Comparison of ENCODE assay signal across 20 cellular contexts in genomic region chr17:77853208-77853977, GRCh38.
"Had no signal": no experiment of that assay in that cellular context is flagged by ENCODE, and none has a peak within 500 bp of the region (broad histone marks: within the 10 kb centered on the region; RNA-seq: fewer than 3 reads in every experiment).

No MANE protein-coding gene starts in this region.

- H3K36me3 ChIP-seq: colonic mucosa, right lobe of liver, thoracic aorta, transverse colon had no signal

- H3K27ac ChIP-seq: colonic mucosa, foreskin keratinocyte, hepatocyte, parathyroid adenoma, psoas muscle, right lobe of liver, thoracic aorta, transverse colon had no signal

- H3K9me3 Mint-ChIP-seq: neural crest cell had no signal

- ATAC-seq: foreskin keratinocyte; left colon; mucosa of descending colon; natural killer cell; right lobe of liver; stimulated activated naive B cell treated with anti-CD40 and anti-IgM and Interleukin-4, amounts not matched to agents 10 μg/mL and 1 μg/mL and 100 μg/mL, for 72 hours; stimulated activated naive CD8-positive, alpha-beta T cell treated with anti-CD3 and anti-CD28 coated beads, Interleukin-15, amount 100 ng/mL, for 72 hours had no signal

- H3K4me3 ChIP-seq: colonic mucosa, hepatocyte, mucosa of descending colon, psoas muscle, right lobe of liver, thoracic aorta, transverse colon had no signal

- H3K36me3 Mint-ChIP-seq: natural killer cell; stimulated activated naive B cell treated with anti-CD40 and anti-IgM and Interleukin-4, amounts not matched to agents 10 μg/mL and 1 μg/mL and 100 μg/mL, for 72 hours had no signal

- H3K4me3 Mint-ChIP-seq: natural killer cell; neural crest cell; stimulated activated naive B cell treated with anti-CD40 and anti-IgM and Interleukin-4, amounts not matched to agents 10 μg/mL and 1 μg/mL and 100 μg/mL, for 72 hours; stimulated activated naive CD8-positive, alpha-beta T cell treated with anti-CD3 and anti-CD28 coated beads, Interleukin-15, amount 100 ng/mL, for 72 hours had no signal

- H3K27me3 ChIP-seq: colonic mucosa, hepatocyte, right lobe of liver, transverse colon had no signal

- H3K27me3 Mint-ChIP-seq: stimulated activated naive CD8-positive, alpha-beta T cell treated with anti-CD3 and anti-CD28 coated beads, Interleukin-15, amount 100 ng/mL, for 72 hours had no signal

- H3K4me1 ChIP-seq: colonic mucosa, foreskin keratinocyte, parathyroid adenoma, psoas muscle, right lobe of liver, transverse colon had no signal

- H3K4me1 Mint-ChIP-seq: neural crest cell had no signal

- H3K9me3 ChIP-seq: colonic mucosa, mucosa of descending colon, psoas muscle, right lobe of liver, thoracic aorta, transverse colon had no signal

- H3K9ac ChIP-seq: parathyroid adenoma had no signal

- H3K27ac Mint-ChIP-seq: natural killer cell; stimulated activated naive B cell treated with anti-CD40 and anti-IgM and Interleukin-4, amounts not matched to agents 10 μg/mL and 1 μg/mL and 100 μg/mL, for 72 hours; stimulated activated naive CD8-positive, alpha-beta T cell treated with anti-CD3 and anti-CD28 coated beads, Interleukin-15, amount 100 ng/mL, for 72 hours had no signal

- DNase-seq: colonic mucosa; dermis blood vessel endothelial cell; erythroblast; foreskin keratinocyte; left colon; mammary epithelial cell; natural killer cell; nucleus accumbens; stimulated activated CD4-positive, alpha-beta T cell treated with anti-CD3 and anti-CD28 coated beads, Interleukin-2, amount 100 ng/mL, for 24 hours; stimulated activated CD4-positive, alpha-beta T cell treated with anti-CD3 and anti-CD28 coated beads, Interleukin-4, amount 100 ng/mL, for 4 hours; stimulated activated naive B cell treated with anti-CD40 and anti-IgM and Interleukin-4, amounts not matched to agents 10 μg/mL and 1 μg/mL and 100 μg/mL, for 72 hours; stimulated activated naive CD8-positive, alpha-beta T cell treated with anti-CD3 and anti-CD28 coated beads, Interleukin-15, amount 100 ng/mL, for 72 hours; transverse colon had no signal
